ENCODE assay signal across 11 cellular contexts in genomic region chr5:2172471-2172870, GRCh38.
DNase-seq lines count a peak whose midpoint lies in the region; ATAC-seq lines count a peak whose summit lies in the region.
"Had no signal": no experiment of that assay in that cellular context is flagged by ENCODE, and none has a peak within 500 bp of the region (broad histone marks: within the 10 kb centered on the region; RNA-seq: fewer than 3 reads in every experiment).

No MANE protein-coding gene starts in this region.

- H2BK12ac ChIP-seq in neuronal stem cell (ENCODE audit: low read length): no peak overlapping the region

- ATAC-seq in Right ventricle myocardium inferior: no peak
- no peak for ATAC-seq in GM19035 (IDR thresholded peaks at IDR 0.05; ENCODE audit: unreplicated experiment)
- ATAC-seq: CD8-positive, alpha-beta T cell had no signal

- no peak overlapping the region for H2AFZ ChIP-seq in neuronal stem cell (ENCODE audit: low read length)
- H2AFZ ChIP-seq: GM23248 had no signal

- H2AK5ac ChIP-seq in neuronal stem cell (ENCODE audit: low read depth, low read length): no peak overlapping the region

- H4K91ac ChIP-seq in neuronal stem cell (ENCODE audit: low read depth, low read length, poor library complexity): no peak overlapping the region

- H3K4ac ChIP-seq in neuronal stem cell (ENCODE audit: low read length): no peak overlapping the region

- DNase-seq in cardiac septum (ENCODE audit: low spot score) (peak; percentile 38), Right ventricle myocardium inferior (ENCODE audit: missing footprints) (no peak), NCI-H526 treated with DMSO at 0.1 percent for 48 hours (lab: John Stamatoyannopoulos, UW) (peak; percentile 85), neuronal stem cell (ENCODE audit: low spot score) (no peak), KG1 (lab: John Stamatoyannopoulos, UW) (no peak)
- DNase-seq: Calu3; CD8-positive, alpha-beta T cell; GM23248 had no signal

- intact Hi-C loops in cardiac septum (cut with DNase I) (no loop called here), Right ventricle myocardium inferior (cut with DNase I) (no loop called here)

- no peak overlapping the region for H3K23ac ChIP-seq in neuronal stem cell (ENCODE audit: low read depth, low read length, poor library complexity)

- H2BK5ac ChIP-seq in neuronal stem cell (ENCODE audit: low read length): no peak overlapping the region

- H3K4me1 ChIP-seq in neuronal stem cell (ENCODE audit: control insufficient read depth in 2 of 2, insufficient read depth in 1 of 2, low read depth in 1 of 2, low read length in 2 of 2): peaks cover 0 to 14% of the 10 kb centered on the region in 2 donors
- H3K4me1 ChIP-seq: HAP-1 had no signal

- no peak overlapping the region for H3K9ac ChIP-seq in neuronal stem cell (ENCODE audit: low read depth, low read length, poor library complexity)
- H3K9ac ChIP-seq: BLaER1 treated with 17β-estradiol and CSF1 and Interleukin-3, amounts not matched to agents 10 nM and 100 nM; GM23248 had no signal

- peak overlapping the region; percentile 24 for H3K18ac ChIP-seq in neuronal stem cell (ENCODE audit: low read length)

- no CpG with 5 or more reads among the region's 5 CpGs for WGBS in neuronal stem cell (ENCODE audit: extremely low coverage in 2 of 2, insufficient read length in 2 of 2, insufficient replicate concordance in 1 of 2), 2 donors

- H3K27ac ChIP-seq in neuronal stem cell (replicated peaks; ENCODE audit: low read length): no peak overlapping the region
- H3K27ac ChIP-seq: BLaER1 treated with 17β-estradiol and CSF1 and Interleukin-3, amounts not matched to agents 10 nM and 100 nM; GM23248 had no signal

- no peak overlapping the region for H4K8ac ChIP-seq in neuronal stem cell (ENCODE audit: low read depth, low read length)

- H3K79me1 ChIP-seq in neuronal stem cell (ENCODE audit: low read depth, low read length): no peaks in the 10 kb centered on the region

- H2BK15ac ChIP-seq in neuronal stem cell (ENCODE audit: low read length): no peak overlapping the region

- no peaks in the 10 kb centered on the region for H3K27me3 ChIP-seq in neuronal stem cell (ENCODE audit: control insufficient read depth in 3 of 3, insufficient read depth in 3 of 3, low read depth in 1 of 3, low read length in 3 of 3)
- H3K27me3 ChIP-seq: BLaER1 treated with 17β-estradiol and CSF1 and Interleukin-3, amounts not matched to agents 10 nM and 100 nM had no signal

- H2BK120ac ChIP-seq in neuronal stem cell (ENCODE audit: low read depth, low read length): no peak overlapping the region

- no peak overlapping the region for H3K14ac ChIP-seq in neuronal stem cell (ENCODE audit: low read length)

- no peaks in the 10 kb centered on the region for H3K36me3 ChIP-seq in neuronal stem cell (replicated peaks in 1 of 2; ENCODE audit: control insufficient read depth in 2 of 2, insufficient read depth in 2 of 2, low read length in 2 of 2)
- H3K36me3 ChIP-seq: BLaER1 treated with 17β-estradiol and CSF1 and Interleukin-3, amounts not matched to agents 10 nM and 100 nM; HAP-1 had no signal

- no peak overlapping the region for H3K4me2 ChIP-seq in neuronal stem cell (ENCODE audit: insufficient read depth, low read length, poor library complexity, severe bottlenecking)

- H3K4me3 ChIP-seq in neuronal stem cell (ENCODE audit: low read length in 2 of 2): no peak overlapping the region
- H3K4me3 ChIP-seq: BLaER1 treated with 17β-estradiol and CSF1 and Interleukin-3, amounts not matched to agents 10 nM and 100 nM; GM23248; HAP-1 had no signal

- H3K9me3 ChIP-seq in neuronal stem cell (replicated peaks in 1 of 2; ENCODE audit: control insufficient read depth in 2 of 2, insufficient read depth in 1 of 2, low read depth in 1 of 2, low read length in 2 of 2): no peaks in the 10 kb centered on the region
- H3K9me3 ChIP-seq: BLaER1 treated with 17β-estradiol and CSF1 and Interleukin-3, amounts not matched to agents 10 nM and 100 nM; HAP-1 had no signal

Comparison
In these comparisons a context has a peak if more than half of its experiments do, and no peak if none do; other contexts are left out.
1. DNase-seq: peak in cardiac septum (single experiment) and NCI-H526 treated with DMSO at 0.1 percent for 48 hours (single experiment); none in Right ventricle myocardium inferior (single experiment), neuronal stem cell (single experiment) and KG1 (single experiment).